10 cellular contexts compared by ENCODE assay signal in genomic region chr7:80630611-80631010, GRCh38. TPM values are rescaled to one million over a fixed set of nuclear protein-coding genes. Genes with fewer than 3 reads are reported as not detected.
DNase-seq lines count a peak whose midpoint lies in the region; TF ChIP-seq lines count a peak whose summit lies in the region.
"Had no signal": no experiment of that assay in that cellular context is flagged by ENCODE, and none has a peak within 500 bp of the region (broad histone marks: within the 10 kb centered on the region; RNA-seq: fewer than 3 reads in every experiment).

No MANE protein-coding gene starts in this region.

- H2AFZ ChIP-seq in GM23248: peak overlapping the region; percentile 5; the same call in 1 of the 2 replicates

- no peaks in the 10 kb centered on the region for H3K36me3 ChIP-seq in GM23248 (ENCODE audit: low read depth)
- H3K36me3 ChIP-seq in MG63: no peaks in the 10 kb centered on the region

- H3K27ac ChIP-seq in GM23248: no peak overlapping the region
- H3K27ac ChIP-seq in dorsolateral prefrontal cortex: no peak overlapping the region

- H3K27me3 ChIP-seq in GM23248 (replicated peaks; ENCODE audit: insufficient read depth): no peaks in the 10 kb centered on the region
- no peaks in the 10 kb centered on the region for H3K27me3 ChIP-seq in MG63
- H3K27me3 ChIP-seq in dorsolateral prefrontal cortex: no peaks in the 10 kb centered on the region

- no peaks in the 10 kb centered on the region for H3K9me3 ChIP-seq in GM23248 (ENCODE audit: low read depth)
- H3K9me3 ChIP-seq in MG63: no peaks in the 10 kb centered on the region

- DNase-seq in GM23248 (no peak), NCI-H2029 (lab: John Stamatoyannopoulos, UW) (peak; percentile 62), astrocyte of the hippocampus (ENCODE audit: low read depth, low spot score) (peak; percentile 27), lung microvascular endothelial cell (ENCODE audit: low read depth in 2 of 2) (peak; percentile 23 to 33), MG63 (no peak), dorsolateral prefrontal cortex (no peak), middle frontal gyrus (ENCODE audit: extremely low spot score, low spot score) (no peak)
- DNase-seq in stimulated activated naive CD4-positive, alpha-beta T cell treated with Interleukin-2 at 50 U/mL for 16 hours (lab: John Stamatoyannopoulos, UW): no peak
- DNase-seq: activated CD8-positive, alpha-beta T cell treated with anti-CD3 and anti-CD28 coated beads, Interleukin-2, amount 10 ng/mL, durations not matched to agents 7 days and 5 days; activated naive CD4-positive, alpha-beta T cell treated with anti-CD3 and anti-CD28 coated beads, Interleukin-2, amount 10 ng/mL, durations not matched to agents 7 days and 5 days had no signal

- 80% methylated on average over 4 of the region's 4 CpGs for WGBS in GM23248 (ENCODE audit: low coverage in 1 of 2, low lambda C conversion rate in 2 of 2, missing lambda C conversion rate in 2 of 2), 2 experiments

- H3K9me2 ChIP-seq in GM23248 (ENCODE audit: insufficient read depth): no peaks in the 10 kb centered on the region

- no peak for TF ChIP-seq CTCF in dorsolateral prefrontal cortex (IDR thresholded peaks at IDR 0.05 in 54 of 56, conservative IDR thresholded peaks at IDR 0.05 in 2 of 56; ENCODE audit: low read depth in 1 of 56, partially characterized antibody in 56 of 56)

- in situ Hi-C loops in GM23248 (cut with MboI): no loop called here

- no peak overlapping the region for H3K4me3 ChIP-seq in GM23248
- no peak overlapping the region for H3K4me3 ChIP-seq in MG63
- H3K4me3 ChIP-seq in dorsolateral prefrontal cortex: no peak overlapping the region

- H3F3A ChIP-seq in GM23248 (ENCODE audit: insufficient read depth): peaks cover 16% of the 10 kb centered on the region

- no peak overlapping the region for H3K4me2 ChIP-seq in GM23248 (ENCODE audit: unreplicated experiment)

- no peaks in the 10 kb centered on the region for H4K20me1 ChIP-seq in GM23248 (ENCODE audit: insufficient read depth)

- intact Hi-C loops in dorsolateral prefrontal cortex (cut with DNase I): no loop called here

- no peak overlapping the region for H3K9ac ChIP-seq in GM23248

- H3K4me1 ChIP-seq in GM23248 (ENCODE audit: insufficient read depth): peaks cover 18% of the 10 kb centered on the region

- no peaks in the 10 kb centered on the region for H3K79me2 ChIP-seq in GM23248 (ENCODE audit: insufficient read depth)

RNA-seq across cellular contexts. Expression of gene CD36, which starts 7.8 kb away (rescaled TPM):
- 1.3 TPM in 1 of 2 replicates, not detected in the other for total RNA-seq in GM23248 (2014; rRNA removed; shearing (Covaris generic))
- polyA plus RNA-seq in GM23248 (2016; fragmentation: Nextera tagmentation; extraction: Ambion mirVana): 0.48 and 0.53 TPM in 2 replicates
- total RNA-seq in lung microvascular endothelial cell: 157 and 291 TPM in 2 replicates
- total RNA-seq in MG63 (2014; rRNA removed; shearing (Covaris generic); ENCODE audit: low replicate concordance): not detected in 2 replicates
- total RNA-seq in dorsolateral prefrontal cortex: 10 to 100 TPM in 1 of 120 experiments, 1 to 10 TPM in 103, under 1 TPM in 16; 0.32 to 10.6 (median 1.7) TPM
- total RNA-seq: activated CD8-positive, alpha-beta T cell treated with anti-CD3 and anti-CD28 coated beads, Interleukin-2, amount 10 ng/mL, durations not matched to agents 7 days and 5 days had no signal

Comparison
In these comparisons a context has a peak if more than half of its experiments do, and no peak if none do; other contexts are left out.
1. DNase-seq: peak in NCI-H2029 (single experiment), astrocyte of the hippocampus (single experiment) and lung microvascular endothelial cell (2 of 2); none in GM23248 (single experiment), MG63 (single experiment), dorsolateral prefrontal cortex (0 of 10), middle frontal gyrus (single experiment) and stimulated activated naive CD4-positive, alpha-beta T cell treated with Interleukin-2 at 50 U/mL for 16 hours (single experiment).
2. RNA of gene CD36, which starts 7.8 kb away (total RNA-seq): 157 to 291 TPM in lung microvascular endothelial cell; 0.32 to 10.6 TPM in dorsolateral prefrontal cortex, 1.3 TPM in GM23248 and not detected in MG63; every median in the first group is over 10 times any median in the second.